1 cellular context compared by ENCODE assay signal in the genomic region with DNA sequence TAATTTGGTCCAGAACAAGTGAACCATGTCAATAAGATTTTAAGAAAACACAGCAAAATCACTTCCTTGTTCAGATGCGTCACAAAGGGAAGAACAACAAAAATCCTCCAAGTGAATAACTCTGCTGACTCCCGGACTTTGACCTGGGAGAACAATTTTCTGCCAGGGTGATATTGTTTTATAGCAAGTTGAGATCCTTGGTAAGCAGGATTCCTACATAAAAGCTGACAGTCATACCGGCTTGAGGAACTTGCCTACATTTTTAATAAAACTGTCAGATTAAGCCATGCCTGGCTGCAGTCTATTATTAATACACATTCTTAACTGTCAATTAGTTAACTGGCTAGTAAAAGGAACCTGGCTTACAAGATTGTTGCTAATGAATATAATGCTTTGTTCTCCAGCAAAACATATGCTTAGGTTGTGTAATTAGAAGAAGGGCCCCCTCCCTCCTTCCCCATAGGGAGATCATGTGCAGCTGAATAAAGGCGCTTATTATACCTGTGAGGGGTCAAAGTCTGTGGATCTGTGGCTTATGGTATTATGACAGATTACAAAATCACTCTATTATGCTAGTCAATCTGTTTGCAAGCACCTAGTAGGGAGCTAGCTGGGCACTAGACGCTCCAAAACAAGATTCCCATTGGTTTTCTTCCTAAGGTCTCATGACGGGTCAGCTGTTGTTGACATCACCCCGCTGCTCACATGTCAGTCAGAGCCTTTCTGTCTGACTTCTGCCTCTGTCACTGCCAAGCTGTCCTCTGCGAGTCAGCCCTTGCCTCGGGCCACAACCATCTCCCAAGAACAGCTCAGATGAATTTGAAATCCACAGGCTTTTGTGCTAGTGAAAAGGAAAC.
TF ChIP-seq lines count a peak whose summit lies in the region.

No MANE protein-coding gene starts in this region.

TF ChIP-seq in HCT116, 20 proteins besides CTCF, POLR2A, EP300 and RAD21 (continued from another document):
- no peak for TF ChIP-seq SRF (IDR thresholded peaks at IDR 0.05; ENCODE audit: low read depth)
- TF ChIP-seq, protein P1, sequence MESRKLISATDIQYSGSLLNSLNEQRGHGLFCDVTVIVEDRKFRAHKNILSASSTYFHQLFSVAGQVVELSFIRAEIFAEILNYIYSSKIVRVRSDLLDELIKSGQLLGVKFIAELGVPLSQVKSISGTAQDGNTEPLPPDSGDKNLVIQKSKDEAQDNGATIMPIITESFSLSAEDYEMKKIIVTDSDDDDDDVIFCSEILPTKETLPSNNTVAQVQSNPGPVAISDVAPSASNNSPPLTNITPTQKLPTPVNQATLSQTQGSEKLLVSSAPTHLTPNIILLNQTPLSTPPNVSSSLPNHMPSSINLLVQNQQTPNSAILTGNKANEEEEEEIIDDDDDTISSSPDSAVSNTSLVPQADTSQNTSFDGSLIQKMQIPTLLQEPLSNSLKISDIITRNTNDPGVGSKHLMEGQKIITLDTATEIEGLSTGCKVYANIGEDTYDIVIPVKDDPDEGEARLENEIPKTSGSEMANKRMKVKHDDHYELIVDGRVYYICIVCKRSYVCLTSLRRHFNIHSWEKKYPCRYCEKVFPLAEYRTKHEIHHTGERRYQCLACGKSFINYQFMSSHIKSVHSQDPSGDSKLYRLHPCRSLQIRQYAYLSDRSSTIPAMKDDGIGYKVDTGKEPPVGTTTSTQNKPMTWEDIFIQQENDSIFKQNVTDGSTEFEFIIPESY (IDR thresholded peaks at IDR 0.05; ENCODE audit: extremely low read depth, insufficient replicate concordance, low read length): no peak
